Comparison of ENCODE assay signal across 21 cellular contexts in the genomic region with DNA sequence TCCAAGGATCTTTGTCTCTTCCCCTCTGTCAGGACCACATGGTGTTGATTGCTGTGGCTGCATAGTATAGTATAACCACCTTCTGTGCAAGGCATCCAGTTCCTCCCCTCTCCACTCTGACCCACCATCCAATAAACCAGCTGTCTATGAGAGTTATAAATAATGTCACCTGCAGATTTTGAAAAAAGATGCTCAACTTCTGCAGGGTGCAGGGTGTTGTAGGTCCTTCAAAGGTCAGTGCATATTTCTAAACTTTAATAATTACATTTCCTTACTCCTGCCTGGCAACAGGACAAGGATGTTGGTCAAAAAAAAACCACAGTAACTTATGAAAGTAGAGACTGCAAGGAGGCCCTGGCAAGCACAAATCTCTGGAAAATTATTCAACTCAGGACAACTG.
DNase-seq lines count a peak whose midpoint lies in the region; ATAC-seq, FAIRE-seq and TF ChIP-seq lines count a peak whose summit lies in the region.
"Had no signal": no experiment of that assay in that cellular context is flagged by ENCODE, and none has a peak within 500 bp of the region (broad histone marks: within the 10 kb centered on the region; RNA-seq: fewer than 3 reads in every experiment).

No MANE protein-coding gene starts in this region.

- intact Hi-C loops in tibial artery (cut with DNase I; ENCODE audit: low total_unique reads) = no loop called here

- H3K27me3 Mint-ChIP-seq in astrocyte (ENCODE audit: low read depth, unreplicated experiment) = no peaks in the 10 kb centered on the region

- H2AFZ ChIP-seq in astrocyte (ENCODE audit: low read depth, low read length) = no peak overlapping the region

- H3K27ac Mint-ChIP-seq in astrocyte (ENCODE audit: unreplicated experiment) = peak overlapping the region; percentile 99
- H3K27ac Mint-ChIP-seq: activated CD8-positive, alpha-beta T cell treated with anti-CD3 and anti-CD28 coated beads, Interleukin-2, amount 10 ng/mL, durations not matched to agents 7 days and 5 days; H9; immature natural killer cell; nephron progenitor cell; T-helper 1 cell treated with Interleukin-12 subunit alpha and Interleukin-12 subunit beta and Interleukin-4 antibody, amounts not matched to agents 30 μg/mL and 1 μg/mL, for 36 hours; type B pancreatic cell had no signal

- peaks cover 54% of the 10 kb centered on the region for H3K4me1 Mint-ChIP-seq in astrocyte (ENCODE audit: low read depth, unreplicated experiment)
- H3K4me1 Mint-ChIP-seq: immature natural killer cell had no signal

- no peaks in the 10 kb centered on the region for H3K36me3 ChIP-seq in astrocyte (ENCODE audit: insufficient read depth, low read length)
- H3K36me3 ChIP-seq in tibial artery = no peaks in the 10 kb centered on the region
- H3K36me3 ChIP-seq: lower lobe of right lung had no signal

- H3K27me3 ChIP-seq in astrocyte (ENCODE audit: insufficient read depth, low read length) = no peaks in the 10 kb centered on the region
- no peaks in the 10 kb centered on the region for H3K27me3 ChIP-seq in tibial artery

- H3K4me2 ChIP-seq in astrocyte (ENCODE audit: low read length) = no peak overlapping the region

- H3K4me1 ChIP-seq in astrocyte (ENCODE audit: insufficient read depth, low read length) = peaks cover 53% of the 10 kb centered on the region
- peaks cover 0 to 56% (median 41%) of the 10 kb centered on the region in 4 donors for H3K4me1 ChIP-seq in tibial artery

- H3K27ac ChIP-seq in astrocyte (ENCODE audit: low read depth, low read length) (peak overlapping the region; percentile 99), tibial artery (peak overlapping the region; percentile 80 to 81)
- H3K27ac ChIP-seq: C4-2B, lower lobe of right lung had no signal

- no peak for FAIRE-seq in astrocyte (lab: Jason Lieb, UNC)
- no peak for FAIRE-seq in GM19239 (lab: Jason Lieb, UNC)

- H3K4me3 ChIP-seq in astrocyte (ENCODE audit: insufficient read depth, low read depth, low read length) = no peak overlapping the region
- H3K4me3 ChIP-seq in tibial artery = no peak overlapping the region
- H3K4me3 ChIP-seq: lower lobe of right lung had no signal

- H3K9me3 Mint-ChIP-seq in astrocyte (ENCODE audit: unreplicated experiment) = peaks cover 6% of the 10 kb centered on the region
- H3K9me3 Mint-ChIP-seq: immature natural killer cell; T-helper 1 cell treated with Interleukin-12 subunit alpha and Interleukin-12 subunit beta and Interleukin-4 antibody, amounts not matched to agents 30 μg/mL and 1 μg/mL, for 36 hours had no signal

- H3K9ac ChIP-seq in astrocyte (ENCODE audit: low read length) = no peak overlapping the region

- no peaks in the 10 kb centered on the region for H4K20me1 ChIP-seq in astrocyte (ENCODE audit: insufficient read depth, low read length)

- TF ChIP-seq CTCF in astrocyte (IDR thresholded peaks at IDR 0.05; ENCODE audit: insufficient read depth, low read depth, low read length) (no peak), tibial artery (IDR thresholded peaks at IDR 0.05) (no peak)

- no peaks in the 10 kb centered on the region for H3K79me2 ChIP-seq in astrocyte (ENCODE audit: insufficient read depth, low read length)

- H3K4me3 Mint-ChIP-seq in astrocyte (ENCODE audit: unreplicated experiment) = no peak overlapping the region
- H3K4me3 Mint-ChIP-seq: activated CD8-positive, alpha-beta T cell treated with anti-CD3 and anti-CD28 coated beads, Interleukin-2, amount 10 ng/mL, durations not matched to agents 7 days and 5 days; H9; immature natural killer cell; nephron progenitor cell; T-helper 1 cell treated with Interleukin-12 subunit alpha and Interleukin-12 subunit beta and Interleukin-4 antibody, amounts not matched to agents 30 μg/mL and 1 μg/mL, for 36 hours; type B pancreatic cell had no signal

- DNase-seq in LHCN-M2 (ENCODE audit: low read depth) = peak; percentile 66
- DNase-seq in astrocyte (ENCODE audit: low read depth) = peak; percentile 87
- DNase-seq in glomerular visceral epithelial cell (ENCODE audit: extremely low spot score) = peak; percentile 48
- DNase-seq in tibial artery = no peak
- DNase-seq in nucleus accumbens (lab: John Stamatoyannopoulos, UW) = no peak
- DNase-seq in GM19239 (ENCODE audit: insufficient read length, low spot score) = no peak
- DNase-seq: activated CD8-positive, alpha-beta T cell treated with anti-CD3 and anti-CD28 coated beads, Interleukin-2, amount 10 ng/mL, durations not matched to agents 7 days and 5 days; H9; immature natural killer cell; Karpas-422; lower lobe of right lung; NCI-H1417; nephron progenitor cell; NK-92 treated with Interleukin-12 subunit alpha and Interleukin-12 subunit beta, amount 100 ng/mL, for 24 hours; Right ventricle myocardium superior; stimulated activated naive CD4-positive, alpha-beta T cell had no signal

- peaks cover 2% of the 10 kb centered on the region for H3K36me3 Mint-ChIP-seq in astrocyte (ENCODE audit: low read depth, unreplicated experiment)
- H3K36me3 Mint-ChIP-seq: immature natural killer cell had no signal

- no peak for ATAC-seq in GM18502 (IDR thresholded peaks at IDR 0.05; ENCODE audit: poor library complexity, unreplicated experiment)
- no peak for ATAC-seq in HG03439 (IDR thresholded peaks at IDR 0.05; ENCODE audit: unreplicated experiment)
- ATAC-seq: activated CD8-positive, alpha-beta T cell treated with anti-CD3 and anti-CD28 coated beads, Interleukin-2, amount 10 ng/mL, durations not matched to agents 7 days and 5 days; lower lobe of right lung had no signal

- H3K9me3 ChIP-seq in astrocyte (ENCODE audit: insufficient read depth, low read depth, low read length) = no peaks in the 10 kb centered on the region
- H3K9me3 ChIP-seq in tibial artery = no peaks in the 10 kb centered on the region
- H3K9me3 ChIP-seq: lower lobe of right lung had no signal

Comparison
In these comparisons a context has a peak if more than half of its experiments do, and no peak if none do; other contexts are left out.
1. DNase-seq: peak in LHCN-M2 (single experiment), astrocyte (single experiment) and glomerular visceral epithelial cell (single experiment); none in tibial artery (0 of 2), nucleus accumbens (0 of 56) and GM19239 (single experiment).